8 cellular contexts compared by ENCODE assay signal in genomic region chr2:100142393-100142792, GRCh38. TPM values are rescaled to one million over a fixed set of nuclear protein-coding genes. Genes with fewer than 3 reads are reported as not detected.
DNase-seq lines count a peak whose midpoint lies in the region; ATAC-seq and TF ChIP-seq lines count a peak whose summit lies in the region.

AFF3 (minus strand) TSS chr2:100142590; CDS start chr2:100104454, 38,136 bp downstream.

- H3K9ac ChIP-seq in trophoblast cell (ENCODE audit: low read length) (no peak within 1 kb of the TSS), neuronal stem cell (ENCODE audit: low read depth, low read length, poor library complexity) (no peak within 1 kb of the TSS)

- no peak within 1 kb of the TSS for H4K91ac ChIP-seq in trophoblast cell (ENCODE audit: low read depth, low read length)
- no peak within 1 kb of the TSS for H4K91ac ChIP-seq in neuronal stem cell (ENCODE audit: low read depth, low read length, poor library complexity)

- H3K18ac ChIP-seq in trophoblast cell (ENCODE audit: low read length): no peak within 1 kb of the TSS
- H3K18ac ChIP-seq in neuronal stem cell (ENCODE audit: low read length): no peak within 1 kb of the TSS

- TF ChIP-seq CTCF in AG04450 (IDR thresholded peaks at IDR 0.05; ENCODE audit: low read depth, low read length): no peak

- POLR2A ChIA-PET in AG04450 (lab: Yijun Ruan, JAX): no interaction called here

- CTCF ChIA-PET in AG04450 (lab: Charles Lee): no interaction called here

- H2BK12ac ChIP-seq in trophoblast cell (ENCODE audit: low read length): no peak within 1 kb of the TSS
- H2BK12ac ChIP-seq in neuronal stem cell (ENCODE audit: low read length): no peak within 1 kb of the TSS

- H3K14ac ChIP-seq in trophoblast cell (ENCODE audit: low read length): no peak within 1 kb of the TSS
- H3K14ac ChIP-seq in neuronal stem cell (ENCODE audit: low read length): no peak within 1 kb of the TSS

- H2AK5ac ChIP-seq in trophoblast cell (ENCODE audit: low read length): no peak within 1 kb of the TSS
- H2AK5ac ChIP-seq in neuronal stem cell (ENCODE audit: low read depth, low read length): no peak within 1 kb of the TSS

- H3K27me3 ChIP-seq in AG04450 (ENCODE audit: control insufficient read depth, insufficient read depth, low read length) (peaks cover 8% of the 10 kb centered on the region), trophoblast cell (ENCODE audit: insufficient read depth, low read length) (no peaks in the 10 kb centered on the region), neuronal stem cell (ENCODE audit: control insufficient read depth in 3 of 3, insufficient read depth in 3 of 3, low read depth in 1 of 3, low read length in 3 of 3) (peaks cover 0 to 19% (median 0%) of the 10 kb centered on the region in 3 experiments)

- H3K4me1 ChIP-seq in trophoblast cell (ENCODE audit: control insufficient read depth in 1 of 2, insufficient read depth in 2 of 2, low read length in 2 of 2) (no peaks in the 10 kb centered on the region), neuronal stem cell (ENCODE audit: control insufficient read depth in 2 of 2, insufficient read depth in 1 of 2, low read depth in 1 of 2, low read length in 2 of 2) (no peaks in the 10 kb centered on the region)

- H4K8ac ChIP-seq in trophoblast cell (ENCODE audit: low read depth, low read length) (no peak within 1 kb of the TSS), neuronal stem cell (ENCODE audit: low read depth, low read length) (no peak within 1 kb of the TSS)

- H3K4me2 ChIP-seq in trophoblast cell (ENCODE audit: low read length) (no peak within 1 kb of the TSS), neuronal stem cell (ENCODE audit: insufficient read depth, low read length, poor library complexity, severe bottlenecking) (no peak within 1 kb of the TSS)

- no peak within 1 kb of the TSS for H3K23ac ChIP-seq in trophoblast cell (ENCODE audit: low read length)
- H3K23ac ChIP-seq in neuronal stem cell (ENCODE audit: low read depth, low read length, poor library complexity): no peak within 1 kb of the TSS

- peak; percentile 97 for ATAC-seq in GM19452 (IDR thresholded peaks at IDR 0.05; ENCODE audit: unreplicated experiment)
- peak; percentile 94 for ATAC-seq in HG03469 (IDR thresholded peaks at IDR 0.05; ENCODE audit: unreplicated experiment)

- DNase-seq in AG04450 (ENCODE audit: low read depth, low spot score): no peak
- peak; percentile 80 for DNase-seq in activated CD8-positive, alpha-beta memory T cell treated with anti-CD3 and anti-CD28 coated beads, Interleukin-2, amount 50 U/mL, for 48 hours
- no peak for DNase-seq in occipital lobe (lab: John Stamatoyannopoulos, UW)
- no peak for DNase-seq in trophoblast cell
- DNase-seq in neuronal stem cell (ENCODE audit: low spot score): no peak
- no peak for DNase-seq in COR-L47 (lab: John Stamatoyannopoulos, UW)

- H3K36me3 ChIP-seq in trophoblast cell (ENCODE audit: control insufficient read depth in 1 of 2, insufficient read depth in 2 of 2, low read length in 2 of 2) (no peaks in the 10 kb centered on the region), neuronal stem cell (replicated peaks in 1 of 2; ENCODE audit: control insufficient read depth in 2 of 2, insufficient read depth in 2 of 2, low read length in 2 of 2) (no peaks in the 10 kb centered on the region)

- H3K79me2 ChIP-seq in trophoblast cell (ENCODE audit: control insufficient read depth, insufficient read depth, low read length, poor library complexity): no peaks in the 10 kb centered on the region

- H3K4me3 ChIP-seq in AG04450 (ENCODE audit: low read depth, low read length): no peak within 1 kb of the TSS
- H3K4me3 ChIP-seq in trophoblast cell (ENCODE audit: low read depth, low read length): no peak within 1 kb of the TSS
- H3K4me3 ChIP-seq in neuronal stem cell (ENCODE audit: low read length in 2 of 2): no peak within 1 kb of the TSS

- no peak within 1 kb of the TSS for H4K12ac ChIP-seq in trophoblast cell (ENCODE audit: low read depth, low read length)

- H2AFZ ChIP-seq in trophoblast cell (ENCODE audit: insufficient read depth, low read length, poor library complexity): no peak within 1 kb of the TSS
- no peak within 1 kb of the TSS for H2AFZ ChIP-seq in neuronal stem cell (ENCODE audit: low read length)

- H3K4ac ChIP-seq in trophoblast cell (ENCODE audit: low read depth, low read length) (no peak within 1 kb of the TSS), neuronal stem cell (ENCODE audit: low read length) (no peak within 1 kb of the TSS)

- H2BK5ac ChIP-seq in trophoblast cell (ENCODE audit: low read depth, low read length, poor library complexity) (no peak within 1 kb of the TSS), neuronal stem cell (ENCODE audit: low read length) (no peak within 1 kb of the TSS)

- H3K9me3 ChIP-seq in AG04450 (ENCODE audit: control insufficient read depth, insufficient read depth, low read length): no peaks in the 10 kb centered on the region; the same call in 1 of the 2 replicates
- peaks cover 1% of the 10 kb centered on the region for H3K9me3 ChIP-seq in trophoblast cell (ENCODE audit: insufficient read depth, low read depth, low read length)
- H3K9me3 ChIP-seq in neuronal stem cell (replicated peaks in 1 of 2; ENCODE audit: control insufficient read depth in 2 of 2, insufficient read depth in 1 of 2, low read depth in 1 of 2, low read length in 2 of 2): no peaks in the 10 kb centered on the region

- no CpG with 5 or more reads among the region's 11 CpGs for WGBS in trophoblast cell (ENCODE audit: extremely low coverage, insufficient coverage, insufficient read length)
- no CpG with 5 or more reads among the region's 11 CpGs for WGBS in neuronal stem cell (ENCODE audit: extremely low coverage in 2 of 2, insufficient read length in 2 of 2, insufficient replicate concordance in 1 of 2), 2 donors

- no peak within 1 kb of the TSS for H2BK15ac ChIP-seq in neuronal stem cell (ENCODE audit: low read length)

- H3K79me1 ChIP-seq in trophoblast cell (ENCODE audit: low read length) (no peaks in the 10 kb centered on the region), neuronal stem cell (ENCODE audit: low read depth, low read length) (no peaks in the 10 kb centered on the region)

- H3K27ac ChIP-seq in AG04450 (ENCODE audit: low read depth, low read length) (no peak within 1 kb of the TSS), trophoblast cell (ENCODE audit: low read depth, low read length) (no peak within 1 kb of the TSS), neuronal stem cell (replicated peaks; ENCODE audit: low read length) (no peak within 1 kb of the TSS)

- H2BK120ac ChIP-seq in trophoblast cell (ENCODE audit: insufficient read depth, low read length, poor library complexity) (no peak within 1 kb of the TSS), neuronal stem cell (ENCODE audit: low read depth, low read length) (no peak within 1 kb of the TSS)

RNA-seq across cellular contexts. Expression of gene AFF3, which starts in this region (rescaled TPM):
- 17.9 and 21.8 TPM in 2 replicates for polyA plus RNA-seq in AG04450 (2011; rRNA removed)
- polyA minus RNA-seq in AG04450 (2011; rRNA and poly(A)+ RNA removed): 56.8 and 63.4 TPM in 2 replicates
- 105 TPM for total RNA-seq in occipital lobe
- polyA plus RNA-seq in trophoblast cell (2013): 3.5 and 3.7 TPM in 2 replicates
- 4.0 TPM for polyA plus RNA-seq in neuronal stem cell (2013, experiment 1 of 2)
- 3.9 TPM for polyA plus RNA-seq in neuronal stem cell (2013, experiment 2 of 2)
